In the genomic region with DNA sequence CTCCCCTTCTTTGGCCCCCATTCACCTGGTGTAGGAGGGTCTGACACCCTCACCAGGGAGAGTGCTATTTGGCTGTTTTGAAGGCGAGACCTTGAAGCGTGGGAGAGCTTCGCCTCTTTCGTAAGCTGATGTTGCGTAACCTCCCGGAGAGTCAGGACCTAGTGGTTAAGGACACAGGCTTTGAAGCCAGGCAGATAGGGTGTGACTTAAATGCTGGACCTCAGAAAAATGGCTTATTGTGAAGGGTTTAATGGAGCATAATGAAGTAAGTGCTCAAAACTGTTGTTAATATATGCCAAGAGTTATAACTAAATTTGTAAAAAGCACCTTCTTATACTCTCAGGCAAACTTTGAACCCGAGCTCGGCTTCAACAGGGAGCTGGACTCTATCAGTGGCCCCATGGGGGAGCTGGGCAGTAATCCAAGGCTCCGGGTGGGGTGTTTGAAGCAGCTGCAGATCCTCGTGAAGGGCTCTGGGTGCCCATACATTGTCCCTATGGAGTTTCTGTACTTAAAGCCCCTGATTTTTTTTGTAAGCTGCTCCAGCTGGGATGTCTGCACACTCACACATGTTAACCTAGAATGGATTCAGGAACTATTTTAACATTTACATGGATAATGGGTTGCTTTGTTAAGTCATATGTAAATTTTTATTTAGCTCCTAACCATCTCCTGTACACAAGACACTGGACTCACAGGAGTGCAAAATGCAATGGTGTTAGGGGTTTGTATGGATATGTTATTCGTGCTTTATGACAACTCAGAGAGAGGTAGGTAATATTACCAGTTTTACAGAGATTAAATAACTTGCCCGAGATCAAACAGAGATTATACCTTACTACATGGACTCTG, we compare ENCODE assay signal across 8 cellular contexts. TPM values are rescaled to one million over a fixed set of nuclear protein-coding genes. Genes with fewer than 3 reads are reported as not detected.
DNase-seq lines count a peak whose midpoint lies in the region; ATAC-seq, FAIRE-seq and TF ChIP-seq lines count a peak whose summit lies in the region.

No MANE protein-coding gene starts in this region.

- TF ChIP-seq RAD21 in HepG2 (CRISPR knock-in tag; IDR thresholded peaks at IDR 0.05): 0 out of 2 replicates have a peak, but pooled peaks have one; percentile 7

- H3K4me3 Mint-ChIP-seq in type B pancreatic cell: peak overlapping the region; percentile 39

- peak overlapping the region; percentile 69 for H3K4me2 ChIP-seq in HepG2 (ENCODE audit: low read depth, low read length)

- peaks cover 34% of the 10 kb centered on the region for H3K4me1 Mint-ChIP-seq in type B pancreatic cell (ENCODE audit: unreplicated experiment)

- peak; percentile 91 to 92; a peak in 3 of 4 replicates for TF ChIP-seq EP300 in HepG2 (IDR thresholded peaks at IDR 0.05; ENCODE audit: low read depth in 2 of 2, low read length in 2 of 2)
- peak; percentile 89 for TF ChIP-seq EP300 in HepG2 (CRISPR knock-in tag; IDR thresholded peaks at IDR 0.05; ENCODE audit: borderline replicate concordance)

- in situ Hi-C loops in HepG2 (cut with HindIII; ENCODE audit: extremely low pct_ligation_motif_present, low pct_unique_long_range_greater_than_20kb): no loop called here

- peak overlapping the region in 1 of 2 donors; percentile 28 for H3K4me3 ChIP-seq in cardiac fibroblast (replicated peaks in 1 of 2; ENCODE audit: low read depth in 2 of 2, low read length in 2 of 2)
- peak overlapping the region; percentile 21 to 57 (median 54); a peak in 5 of 6 replicates for H3K4me3 ChIP-seq in HepG2 (replicated peaks in 1 of 3; ENCODE audit: insufficient read depth in 1 of 3, low read depth in 2 of 3, low read length in 3 of 3)

- POLR2A ChIA-PET in HepG2 (lab: Yijun Ruan, JAX): interaction anchor here (0.9 to 5.1 kb wide), 3 partner anchors 11 to 26 kb away, joined by 4 to 65 read pairs (median 5); a partner anchor contains a TSS

- peaks cover 14% of the 10 kb centered on the region for H3K9me3 Mint-ChIP-seq in type B pancreatic cell

- no peaks in the 10 kb centered on the region for H4K20me1 ChIP-seq in HepG2 (ENCODE audit: insufficient read depth, low read length)

- H3K9ac ChIP-seq in HepG2 (ENCODE audit: insufficient read depth, low read depth, low read length): peak overlapping the region; percentile 56

- H3K79me2 ChIP-seq in HepG2 (ENCODE audit: insufficient read depth, low read length): peaks cover 31% of the 10 kb centered on the region

- peak; percentile 92 for ATAC-seq in HepG2
- no peak for ATAC-seq in HG03521 (IDR thresholded peaks at IDR 0.05; ENCODE audit: unreplicated experiment)
- ATAC-seq in GM18858 (IDR thresholded peaks at IDR 0.05; ENCODE audit: unreplicated experiment): no peak
- no peak for ATAC-seq in GM18519 (IDR thresholded peaks at IDR 0.05; ENCODE audit: low FRiP score, unreplicated experiment)

- H2AFZ ChIP-seq in HepG2 (ENCODE audit: low read length): peak overlapping the region; percentile 71

- no peak for DNase-seq in GM19239 (ENCODE audit: insufficient read length, low spot score)
- DNase-seq in NCI-H345 (lab: John Stamatoyannopoulos, UW): peak; percentile 71
- DNase-seq in cardiac fibroblast (ENCODE audit: low read depth in 2 of 2): peak; percentile 99
- DNase-seq in HepG2 (ENCODE audit: low spot score): peak; percentile 99
- DNase-seq in type B pancreatic cell (ENCODE audit: extremely low spot score, unreplicated experiment): no peak

- peaks cover 87% of the 10 kb centered on the region for H3K4me1 ChIP-seq in HepG2 (ENCODE audit: insufficient read depth, low read length)

- TF ChIP-seq CTCF in cardiac fibroblast (IDR thresholded peaks at IDR 0.05; ENCODE audit: low read depth, low read length): no peak
- TF ChIP-seq CTCF in HepG2 (CRISPR knock-in tag; IDR thresholded peaks at IDR 0.05): no peak; the same call in 1 of the 2 replicates
- TF ChIP-seq CTCF in type B pancreatic cell (conservative IDR thresholded peaks at IDR 0.05): no peak

- WGBS in HepG2 (ENCODE audit: low lambda C conversion rate): 7% methylated on average over 11 of the region's 12 CpGs

- no peaks in the 10 kb centered on the region for H3K27me3 ChIP-seq in HepG2 (ENCODE audit: control insufficient read depth in 1 of 2, insufficient read depth in 2 of 2, low read length in 2 of 2)

- peaks cover 38% of the 10 kb centered on the region for H3K36me3 Mint-ChIP-seq in type B pancreatic cell

- peak overlapping the region; percentile 86 for H3K27ac ChIP-seq in HepG2 (ENCODE audit: extremely low read length, insufficient read depth, low read length)

- FAIRE-seq in GM19239 (lab: Jason Lieb, UNC) (peak; percentile 73), HepG2 (lab: Jason Lieb, UNC) (peak; percentile 99)

- no peaks in the 10 kb centered on the region for H3K9me3 ChIP-seq in HepG2 (ENCODE audit: low read length)

- H3K36me3 ChIP-seq in HepG2 (replicated peaks in 1 of 2; ENCODE audit: control insufficient read depth in 1 of 2, insufficient read depth in 2 of 2, low read length in 2 of 2): no peaks in the 10 kb centered on the region

- CTCF ChIA-PET in HepG2 (lab: Yijun Ruan, JAX; ENCODE audit: low intra/inter-chr PET ratio, low total read pairs): no interaction called here

- BruUV-seq in HepG2 (replicated peaks; lab: Mats Ljungman, UMichigan): TSS peak; percentile 74

- intact Hi-C loops in HepG2 (cut with micrococcal nuclease; ENCODE audit: unreplicated experiment): loop anchor here (1.0 to 10.0 kb wide), 3 partner anchors 26 to 155 kb away; a partner anchor contains a TSS

- no peaks in the 10 kb centered on the region for H3K27me3 Mint-ChIP-seq in type B pancreatic cell

- peak in 1 of 2 experiments; percentile 46; a peak in 1 of 4 replicates for TF ChIP-seq POLR2A in HepG2 (IDR thresholded peaks at IDR 0.05; ENCODE audit: insufficient read depth in 1 of 2, low read depth in 2 of 2, low read length in 2 of 2)

- H3K27ac Mint-ChIP-seq in type B pancreatic cell: peak overlapping the region; percentile 81

TF ChIP-seq in HepG2, 621 proteins besides CTCF, POLR2A, EP300 and RAD21 (continues in another document):
- TF ChIP-seq FOXP1 (IDR thresholded peaks at IDR 0.05): no peak
- TF ChIP-seq FOXP1 (CRISPR knock-in tag; IDR thresholded peaks at IDR 0.05): peak; percentile 85
- TF ChIP-seq TOE1 (CRISPR knock-in tag; IDR thresholded peaks at IDR 0.05): no peak
- peak; percentile 93 for TF ChIP-seq SAP130 (CRISPR knock-in tag; IDR thresholded peaks at IDR 0.05; ENCODE audit: low read depth)
- TF ChIP-seq ZNF205 (CRISPR knock-in tag; IDR thresholded peaks at IDR 0.05): peak; percentile 86
- TF ChIP-seq ZNF33B (CRISPR knock-in tag; IDR thresholded peaks at IDR 0.05): 0 out of 2 replicates have a peak, but pooled peaks have one; percentile 64
- no peak for TF ChIP-seq ZNF446 (CRISPR knock-in tag; IDR thresholded peaks at IDR 0.05)
- peak; percentile 55 for TF ChIP-seq SMC3 (IDR thresholded peaks at IDR 0.05; ENCODE audit: low read length)
- TF ChIP-seq FOXJ3 (CRISPR knock-in tag; IDR thresholded peaks at IDR 0.05; ENCODE audit: borderline replicate concordance): peak; percentile 85; the same call in 1 of the 2 replicates
- peak; percentile 45; the same call in 1 of the 2 replicates for TF ChIP-seq ZFX (CRISPR knock-in tag; IDR thresholded peaks at IDR 0.05; ENCODE audit: low read depth)
- no peak for TF ChIP-seq CHCHD3 (CRISPR knock-in tag; IDR thresholded peaks at IDR 0.05)

RNA-seq across cellular contexts. Expression of a gene that starts 26.0 kb away (rescaled TPM):
- total RNA-seq in HepG2 (2016; rRNA removed; fragmentation: Illumina TruSeq; extraction: Trizol): 21.8 and 32.0 TPM in 2 replicates
- 6.2 and 6.4 TPM in 2 replicates for total RNA-seq in HepG2 (2016; cell fraction: cytosol; rRNA removed; fragmentation: Illumina TruSeq; extraction: Trizol; ENCODE audit: low read depth)
- 21.0 and 26.5 TPM in 2 replicates for total RNA-seq in HepG2 (2016; cell fraction: insoluble cytoplasmic fraction; rRNA removed; fragmentation: Illumina TruSeq; extraction: Trizol)
- total RNA-seq in HepG2 (2016; cell fraction: membrane; rRNA removed; fragmentation: Illumina TruSeq; extraction: Trizol): 8.1 and 10.1 TPM in 2 replicates
- total RNA-seq in HepG2 (2016; cell fraction: nucleus; rRNA removed; fragmentation: Illumina TruSeq; extraction: Trizol): 35.3 and 36.6 TPM in 2 replicates
- polyA plus RNA-seq in HepG2 (2011; rRNA removed): 16.2 and 19.6 TPM in 2 replicates
- polyA plus RNA-seq in HepG2 (2011; cell fraction: cytosol; rRNA removed): 6.6 and 10.3 TPM in 2 replicates
- 19.9 and 28.8 TPM in 2 replicates for polyA plus RNA-seq in HepG2 (2011; cell fraction: nucleus; rRNA removed)
- polyA plus RNA-seq in HepG2 (2012): 14.4 and 17.5 TPM in 2 replicates
- polyA plus RNA-seq in HepG2 (2016; cell fraction: cytosol; fragmentation: Illumina TruSeq; extraction: Trizol; ENCODE audit: low read depth): 0.42 and 0.76 TPM in 2 replicates
- 13.2 and 13.8 TPM in 2 replicates for polyA plus RNA-seq in HepG2 (2016; cell fraction: insoluble cytoplasmic fraction; fragmentation: Illumina TruSeq; extraction: Trizol; ENCODE audit: low read depth)
- 1.9 and 2.3 TPM in 2 replicates for polyA plus RNA-seq in HepG2 (2016; cell fraction: membrane; fragmentation: Illumina TruSeq; extraction: Trizol; ENCODE audit: low read depth)
- 21.9 and 25.0 TPM in 2 replicates for polyA plus RNA-seq in HepG2 (2016; cell fraction: nucleus; fragmentation: Illumina TruSeq; extraction: Trizol; ENCODE audit: insufficient read depth, low read depth)
- polyA minus RNA-seq in HepG2 (2011; rRNA and poly(A)+ RNA removed; ENCODE audit: low replicate concordance): 18.5 and 40.1 TPM in 2 replicates
- polyA minus RNA-seq in HepG2 (2011; cell fraction: cytosol; rRNA and poly(A)+ RNA removed): 15.6 and 16.2 TPM in 2 replicates
- 89.9 and 122 TPM in 2 replicates for polyA minus RNA-seq in HepG2 (2011; cell fraction: nucleus; rRNA and poly(A)+ RNA removed)
- 68.3 and 118 TPM in 2 replicates for total RNA-seq in type B pancreatic cell (ENCODE audit: low replicate concordance)

Comparison
In these comparisons a context has a peak if more than half of its experiments do, and no peak if none do; other contexts are left out.
1. DNase-seq: peak in NCI-H345 (single experiment), cardiac fibroblast (2 of 2) and HepG2 (single experiment); none in GM19239 (single experiment) and type B pancreatic cell (single experiment).